Comparison of ENCODE assay signal across 13 cellular contexts in the genomic region with DNA sequence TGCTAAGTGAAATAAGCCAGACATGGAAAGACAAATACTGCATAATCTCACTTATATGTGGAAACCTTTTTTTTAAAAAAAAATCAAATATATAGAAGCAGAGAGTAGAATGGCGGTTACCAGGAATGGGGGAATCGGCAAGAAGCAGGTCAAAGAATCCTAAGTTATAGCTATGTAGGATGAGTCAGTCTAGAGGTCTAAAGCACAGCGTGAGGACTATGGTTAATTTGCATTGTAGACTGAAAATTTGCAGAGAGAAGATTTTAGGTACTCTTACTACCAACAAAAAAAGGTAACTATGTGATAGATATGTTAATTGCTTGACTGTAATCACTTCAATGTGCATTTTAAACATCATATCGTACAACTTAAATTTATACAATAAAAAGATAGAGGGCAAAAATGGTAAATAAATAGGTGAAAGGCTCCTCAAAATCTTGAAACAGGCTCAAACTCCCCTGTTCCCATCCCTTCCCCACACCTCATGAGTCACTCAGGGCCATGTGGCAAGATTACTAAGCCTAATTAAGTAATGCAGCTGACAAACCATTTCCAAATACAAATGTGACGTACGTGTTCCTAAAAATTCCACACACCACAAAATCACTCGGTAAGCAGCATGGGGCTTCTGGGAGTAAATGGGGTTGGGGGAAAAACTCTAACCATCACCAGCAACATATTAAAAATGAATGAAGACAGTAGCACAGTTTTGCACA.
DNase-seq lines count a peak whose midpoint lies in the region; FAIRE-seq and TF ChIP-seq lines count a peak whose summit lies in the region.
"Had no signal": no experiment of that assay in that cellular context is flagged by ENCODE, and none has a peak within 500 bp of the region (broad histone marks: within the 10 kb centered on the region; RNA-seq: fewer than 3 reads in every experiment).

No MANE protein-coding gene starts in this region.

- DNase-seq in H54 (ENCODE audit: insufficient read length, low spot score) = no peak
- peak; percentile 6 for DNase-seq in WERI-Rb-1
- DNase-seq in glomerular visceral epithelial cell (ENCODE audit: extremely low spot score) = peak; percentile 9
- DNase-seq in AML-193 (lab: John Stamatoyannopoulos, UW) = no peak
- no peak for DNase-seq in stimulated activated naive CD4-positive, alpha-beta T cell (lab: John Stamatoyannopoulos, UW)
- DNase-seq in DMS53 treated with DMSO at 0.1 percent for 48 hours (lab: John Stamatoyannopoulos, UW; ENCODE audit: unreplicated experiment) = no peak
- no peak for DNase-seq in HT-29 (ENCODE audit: low spot score)
- DNase-seq: CD8-positive, alpha-beta memory T cell; effector memory CD4-positive, alpha-beta T cell; NCI-H2081 treated with DMSO at 0.1 percent for 48 hours; transverse colon had no signal

- H3K9me3 ChIP-seq in WERI-Rb-1 (ENCODE audit: severe bottlenecking) = no peaks in the 10 kb centered on the region
- H3K9me3 ChIP-seq: transverse colon had no signal

- TF ChIP-seq CTCF in WERI-Rb-1 (IDR thresholded peaks at IDR 0.05; ENCODE audit: low read depth, low read length) = no peak

- H3K27me3 ChIP-seq in ACC112 (ENCODE audit: insufficient read depth, low read length) (no peaks in the 10 kb centered on the region), WERI-Rb-1 (ENCODE audit: insufficient read depth, low read depth, severe bottlenecking) (no peaks in the 10 kb centered on the region)
- H3K27me3 ChIP-seq: transverse colon had no signal

- peak overlapping the region; percentile 35 for H3K27ac ChIP-seq in ACC112 (ENCODE audit: low read depth, low read length)
- no peak overlapping the region for H3K27ac ChIP-seq in WERI-Rb-1
- H3K27ac ChIP-seq: transverse colon had no signal

- H3K79me2 ChIP-seq in ACC112 (ENCODE audit: control insufficient read depth, insufficient read depth, low read length, unreplicated experiment) = no peaks in the 10 kb centered on the region

- no peak overlapping the region for H3K4me3 ChIP-seq in ACC112 (ENCODE audit: low read depth, low read length)
- no peak overlapping the region for H3K4me3 ChIP-seq in WERI-Rb-1 (ENCODE audit: low read depth, low read length)
- H3K4me3 ChIP-seq: transverse colon had no signal

- H3K36me3 ChIP-seq in ACC112 (ENCODE audit: insufficient read depth, low read length) = no peaks in the 10 kb centered on the region
- no peaks in the 10 kb centered on the region for H3K36me3 ChIP-seq in WERI-Rb-1
- H3K36me3 ChIP-seq: transverse colon had no signal

- H2AFZ ChIP-seq in ACC112 (ENCODE audit: low read length, unreplicated experiment) = no peak overlapping the region

- TF ChIP-seq POLR2A in H54 (IDR thresholded peaks at IDR 0.05; ENCODE audit: low read depth, low read length) = no peak

- no peaks in the 10 kb centered on the region for H3K4me1 ChIP-seq in ACC112 (ENCODE audit: control insufficient read depth, insufficient read depth, low read length, unreplicated experiment)

- peak; percentile 50 for FAIRE-seq in H54 (lab: Jason Lieb, UNC)
- FAIRE-seq: GM12892 had no signal

Comparison
In these comparisons a context has a peak if more than half of its experiments do, and no peak if none do; other contexts are left out.
1. DNase-seq: peak in WERI-Rb-1 (single experiment) and glomerular visceral epithelial cell (single experiment); none in H54 (single experiment), AML-193 (0 of 2), stimulated activated naive CD4-positive, alpha-beta T cell (0 of 6), DMS53 treated with DMSO at 0.1 percent for 48 hours (single experiment) and HT-29 (single experiment).